17 cellular contexts compared by ENCODE assay signal in the genomic region with DNA sequence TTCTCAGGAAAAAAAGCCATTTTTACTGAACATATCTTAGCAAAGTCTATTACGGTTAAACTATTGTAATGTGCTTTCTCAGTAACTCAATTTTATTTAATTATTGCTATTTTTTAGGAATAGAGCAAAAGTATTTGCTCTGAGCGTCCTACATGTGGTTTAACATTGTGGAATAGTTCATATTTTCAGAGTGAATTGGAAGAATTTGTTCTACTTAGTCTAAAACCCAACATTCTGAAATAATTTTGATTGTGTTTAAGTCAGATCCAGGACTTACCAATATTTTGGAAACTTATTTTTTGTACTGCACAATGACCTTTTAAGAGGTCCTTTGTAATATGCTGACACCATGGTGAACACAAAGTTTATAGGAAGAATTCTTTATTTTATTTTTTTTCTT. TPM values are rescaled to one million over a fixed set of nuclear protein-coding genes. Genes with fewer than 3 reads are reported as not detected.
DNase-seq lines count a peak whose midpoint lies in the region; TF ChIP-seq lines count a peak whose summit lies in the region.
"Had no signal": no experiment of that assay in that cellular context is flagged by ENCODE, and none has a peak within 500 bp of the region (broad histone marks: within the 10 kb centered on the region; RNA-seq: fewer than 3 reads in every experiment).

No MANE protein-coding gene starts in this region.

- H3K36me3 Mint-ChIP-seq in osteocyte (ENCODE audit: unreplicated experiment), result peaks cover 5% of the 10 kb centered on the region
- H3K36me3 Mint-ChIP-seq: CD14-positive monocyte; CD8-positive, alpha-beta T cell had no signal

- H3K9me3 Mint-ChIP-seq in osteocyte (ENCODE audit: unreplicated experiment), result peaks cover 4% of the 10 kb centered on the region
- H3K9me3 Mint-ChIP-seq: CD14-positive monocyte, HFFc6 had no signal

- H3K27ac ChIP-seq in Peyer's patch, result peak overlapping the region in 3 of 4 donors; percentile 34 to 85 (median 67)
- H3K27ac ChIP-seq: HL-60 had no signal

- no peaks in the 10 kb centered on the region for H3K27me3 Mint-ChIP-seq in osteocyte (ENCODE audit: unreplicated experiment)

- no peaks in the 10 kb centered on the region for H3K36me3 ChIP-seq in Peyer's patch

- H3K4me3 Mint-ChIP-seq in osteocyte (ENCODE audit: unreplicated experiment), result no peak overlapping the region
- H3K4me3 Mint-ChIP-seq: CD14-positive monocyte; CD8-positive, alpha-beta T cell; HFFc6 had no signal

- TF ChIP-seq CTCF in AG10803 (conservative IDR thresholded peaks at IDR 0.05; ENCODE audit: low read length) (no peak), Peyer's patch (IDR thresholded peaks at IDR 0.05) (no peak), fibroblast of mammary gland (conservative IDR thresholded peaks at IDR 0.05; ENCODE audit: control insufficient read depth, insufficient read depth, low read depth, low read length) (no peak), osteocyte (IDR thresholded peaks at IDR 0.05) (no peak)

- H3K27ac Mint-ChIP-seq in osteocyte (ENCODE audit: unreplicated experiment), result peak overlapping the region; percentile 60
- H3K27ac Mint-ChIP-seq: CD14-positive monocyte; CD8-positive, alpha-beta T cell; HFFc6 had no signal

- H3K27me3 ChIP-seq in Peyer's patch, result no peaks in the 10 kb centered on the region

- DNase-seq in AG10803 (ENCODE audit: low read depth), result peak; percentile 84
- no peak for DNase-seq in Peyer's patch
- DNase-seq in fibroblast of mammary gland (ENCODE audit: low read depth), result peak; percentile 78
- no peak for DNase-seq in osteocyte (ENCODE audit: extremely low spot score, unreplicated experiment)
- no peak for DNase-seq in NCI-H69 (lab: John Stamatoyannopoulos, UW)
- DNase-seq in NOMO-1 (lab: John Stamatoyannopoulos, UW; ENCODE audit: unreplicated experiment in 2 of 2), result no peak
- no peak for DNase-seq in NCI-H1417 (lab: John Stamatoyannopoulos, UW)
- DNase-seq: CD8-positive, alpha-beta T cell; COR-L47; DMS153; DMS79 treated with DMSO at 0.1 percent for 48 hours; EL; HCEC 1CT; HFFc6 had no signal

- H3K4me1 ChIP-seq in Peyer's patch, result peaks cover 0 to 12% (median 0%) of the 10 kb centered on the region in 4 donors

- H3K4me3 ChIP-seq in AG10803 (ENCODE audit: low read length), result no peak overlapping the region
- H3K4me3 ChIP-seq in Peyer's patch, result no peak overlapping the region
- H3K4me3 ChIP-seq in fibroblast of mammary gland (ENCODE audit: control insufficient read depth, low read depth, low read length), result no peak overlapping the region

- H3K4me1 Mint-ChIP-seq in osteocyte (ENCODE audit: unreplicated experiment), result peaks cover 79% of the 10 kb centered on the region

- no peak for TF ChIP-seq POLR2A in Peyer's patch (IDR thresholded peaks at IDR 0.05)

- no peaks in the 10 kb centered on the region for H3K9me3 ChIP-seq in Peyer's patch

RNA-seq across cellular contexts. Expression of gene CXCL1, which starts 27.2 kb away (rescaled TPM):
- total RNA-seq in Peyer's patch, result 10 to 100 TPM in 1 of 4 donors, 1 to 10 TPM in 3; 4.1 to 69.3 (median 6.8) TPM
- 118 and 132 TPM in 2 replicates for total RNA-seq in osteocyte
- total RNA-seq: CD8-positive, alpha-beta T cell; H4 had no signal

RNA-seq across cellular contexts. Expression of gene PF4V1, which starts 43.3 kb away (rescaled TPM):
- not detected for total RNA-seq in Peyer's patch
- 0.78 TPM in 1 of 2 replicates, not detected in the other for total RNA-seq in osteocyte
- total RNA-seq: CD8-positive, alpha-beta T cell; H4; HFFc6 had no signal

RNA-seq across cellular contexts. Expression of gene CXCL6, which starts 59.9 kb away (rescaled TPM):
- total RNA-seq in Peyer's patch, result 1 to 10 TPM in 1 of 4 donors, not detected in 3; 1.6 TPM
- total RNA-seq in osteocyte, result 35.3 and 37.6 TPM in 2 replicates
- total RNA-seq: CD8-positive, alpha-beta T cell; H4 had no signal

Comparison
In these comparisons a context has a peak if more than half of its experiments do, and no peak if none do; other contexts are left out.
1. DNase-seq: peak in AG10803 (single experiment) and fibroblast of mammary gland (single experiment); none in Peyer's patch (0 of 3), osteocyte (single experiment), NCI-H69 (single experiment), NOMO-1 (0 of 2) and NCI-H1417 (0 of 3).
2. RNA of gene CXCL6, which starts 59.9 kb away (total RNA-seq): 35.3 to 37.6 TPM in osteocyte; 1.6 TPM in Peyer's patch; every median in the first group is over 10 times any median in the second.